21 cellular contexts compared by ENCODE assay signal in genomic region chr2:58516695-58517094, GRCh38.
"Had no signal": no experiment of that assay in that cellular context is flagged by ENCODE, and none has a peak within 500 bp of the region (broad histone marks: within the 10 kb centered on the region; RNA-seq: fewer than 3 reads in every experiment).

No MANE protein-coding gene starts in this region.

- H3K9ac ChIP-seq: parathyroid adenoma had no signal

- DNase-seq: effector CD4-positive, alpha-beta T cell; endodermal cell; gastrocnemius medialis; heart right ventricle; hypothalamus; kidney glomerular epithelial cell; naive B cell; nephron progenitor cell; psoas muscle; retina; stimulated activated CD4-positive, alpha-beta T cell treated with anti-CD3 and anti-CD28 coated beads, Interleukin-2, amount 100 ng/mL, for 24 hours; stimulated activated CD4-positive, alpha-beta T cell treated with anti-CD3 and anti-CD28 coated beads, Interleukin-4, amount 100 ng/mL, for 4 hours; stimulated activated naive B cell treated with anti-CD40 and anti-IgM and Interleukin-4, amounts not matched to agents 10 μg/mL and 1 μg/mL and 100 μg/mL, for 72 hours; testis had no signal

- H3K9me3 ChIP-seq: gastrocnemius medialis, heart right ventricle, psoas muscle, testis, tibial nerve had no signal

- H3K27me3 Mint-ChIP-seq: naive B cell; stimulated activated naive B cell treated with anti-CD40 and anti-IgM and Interleukin-4, amounts not matched to agents 10 μg/mL and 1 μg/mL and 100 μg/mL, for 72 hours; stimulated activated naive CD8-positive, alpha-beta T cell treated with anti-CD3 and anti-CD28 coated beads, Interleukin-15, amount 100 ng/mL, for 72 hours had no signal

- H3K27ac ChIP-seq: coronary artery, gastrocnemius medialis, heart right ventricle, parathyroid adenoma, psoas muscle, testis, tibial nerve had no signal

- ATAC-seq: gastrocnemius medialis; heart right ventricle; psoas muscle; sciatic nerve; stimulated activated naive B cell treated with anti-CD40 and anti-IgM and Interleukin-4, amounts not matched to agents 10 μg/mL and 1 μg/mL and 100 μg/mL, for 72 hours had no signal

- H3K4me1 Mint-ChIP-seq: naive B cell; stimulated activated naive B cell treated with anti-CD40 and anti-IgM and Interleukin-4, amounts not matched to agents 10 μg/mL and 1 μg/mL and 100 μg/mL, for 72 hours; stimulated activated naive CD8-positive, alpha-beta T cell treated with anti-CD3 and anti-CD28 coated beads, Interleukin-15, amount 100 ng/mL, for 72 hours had no signal

- H2AFZ ChIP-seq: parathyroid adenoma had no signal

- H3K27me3 ChIP-seq: gastrocnemius medialis, heart right ventricle, testis, tibial nerve had no signal

- H3K9me3 Mint-ChIP-seq: endodermal cell; naive B cell; nephron progenitor cell; stimulated activated naive B cell treated with anti-CD40 and anti-IgM and Interleukin-4, amounts not matched to agents 10 μg/mL and 1 μg/mL and 100 μg/mL, for 72 hours; stimulated activated naive CD8-positive, alpha-beta T cell treated with anti-CD3 and anti-CD28 coated beads, Interleukin-15, amount 100 ng/mL, for 72 hours had no signal

- H3K4me1 ChIP-seq: gastrocnemius medialis, heart right ventricle, parathyroid adenoma, psoas muscle, testis, tibial nerve had no signal

- H3K27ac Mint-ChIP-seq: endodermal cell; naive B cell; nephron progenitor cell; stimulated activated naive B cell treated with anti-CD40 and anti-IgM and Interleukin-4, amounts not matched to agents 10 μg/mL and 1 μg/mL and 100 μg/mL, for 72 hours; stimulated activated naive CD8-positive, alpha-beta T cell treated with anti-CD3 and anti-CD28 coated beads, Interleukin-15, amount 100 ng/mL, for 72 hours had no signal

- H3K36me3 Mint-ChIP-seq: naive B cell; stimulated activated naive B cell treated with anti-CD40 and anti-IgM and Interleukin-4, amounts not matched to agents 10 μg/mL and 1 μg/mL and 100 μg/mL, for 72 hours had no signal

- H3K4me3 Mint-ChIP-seq: endodermal cell; naive B cell; nephron progenitor cell; stimulated activated naive B cell treated with anti-CD40 and anti-IgM and Interleukin-4, amounts not matched to agents 10 μg/mL and 1 μg/mL and 100 μg/mL, for 72 hours; stimulated activated naive CD8-positive, alpha-beta T cell treated with anti-CD3 and anti-CD28 coated beads, Interleukin-15, amount 100 ng/mL, for 72 hours had no signal

- FAIRE-seq: endothelial cell of umbilical vein, islet of Langerhans had no signal

- H3K36me3 ChIP-seq: gastrocnemius medialis, heart right ventricle, tibial nerve had no signal

- H3K4me3 ChIP-seq: coronary artery, gastrocnemius medialis, heart right ventricle, psoas muscle, testis, tibial nerve had no signal

- H3K79me2 ChIP-seq: parathyroid adenoma had no signal
